In the genomic region with DNA sequence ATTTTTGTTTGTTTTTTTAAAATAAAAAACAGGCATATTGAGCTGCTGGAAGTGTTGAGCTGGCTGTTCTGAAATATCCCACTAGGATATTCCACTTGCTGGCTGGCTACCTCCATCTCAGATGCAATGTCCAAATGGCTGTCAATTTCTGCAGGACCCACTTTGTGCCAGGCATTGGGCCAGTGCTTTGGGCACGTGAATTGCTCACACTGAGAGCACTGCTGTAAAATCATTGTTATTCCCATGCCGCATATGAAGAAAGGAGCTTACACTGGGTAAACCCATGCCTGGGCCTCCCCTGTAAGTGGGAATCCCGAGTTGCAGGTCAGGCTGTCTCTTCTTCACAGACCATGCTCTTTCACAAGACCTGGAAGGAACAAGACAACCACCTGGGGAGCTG, we compare ENCODE assay signal across 30 cellular contexts. TPM values are rescaled to one million over a fixed set of nuclear protein-coding genes. Genes with fewer than 3 reads are reported as not detected.
"Had no signal": no experiment of that assay in that cellular context is flagged by ENCODE, and none has a peak within 500 bp of the region (broad histone marks: within the 10 kb centered on the region; RNA-seq: fewer than 3 reads in every experiment).

No MANE protein-coding gene starts in this region.

- H3K27ac ChIP-seq: brain microvascular endothelial cell, KMS-11, RWPE1, SJCRH30, SK-N-MC had no signal

- H3K27ac Mint-ChIP-seq: activated CD4-positive, alpha-beta T cell treated with anti-CD3 and anti-CD28 coated beads, Interleukin-2, amount 10 ng/mL, durations not matched to agents 24 days and 14 days; activated CD8-positive, alpha-beta T cell treated with anti-CD3 and anti-CD28 coated beads for 36 hours; activated naive CD8-positive, alpha-beta T cell treated with anti-CD3 and anti-CD28 coated beads for 36 hours; activated T-cell treated with anti-CD3 and anti-CD28 coated beads, Interleukin-2, amount 50 U/mL, for 72 hours; activated T-helper 17 cell treated with anti-CD3 and anti-CD28 coated beads, Interleukin-2, amount 50 U/mL, for 72 hours; T-helper 2 cell treated with Interferon-gamma antibody and Interleukin-4, amounts not matched to agents 5 μg/mL and 100 μg/mL, for 36 hours had no signal

- H3K9me3 Mint-ChIP-seq: activated CD4-positive, alpha-beta T cell treated with anti-CD3 and anti-CD28 coated beads, Interleukin-2, amount 10 ng/mL, durations not matched to agents 24 days and 14 days; activated CD8-positive, alpha-beta T cell treated with anti-CD3 and anti-CD28 coated beads for 36 hours; activated naive CD8-positive, alpha-beta T cell treated with anti-CD3 and anti-CD28 coated beads for 36 hours; activated T-cell treated with anti-CD3 and anti-CD28 coated beads, Interleukin-2, amount 50 U/mL, for 72 hours; activated T-helper 17 cell treated with anti-CD3 and anti-CD28 coated beads, Interleukin-2, amount 50 U/mL, for 72 hours; central memory CD8-positive, alpha-beta T cell; T-helper 2 cell treated with Interferon-gamma antibody and Interleukin-4, amounts not matched to agents 5 μg/mL and 100 μg/mL, for 36 hours had no signal

- H3K4me1 ChIP-seq: SJCRH30 had no signal

- H3K4me3 Mint-ChIP-seq: activated CD4-positive, alpha-beta T cell treated with anti-CD3 and anti-CD28 coated beads, Interleukin-2, amount 10 ng/mL, durations not matched to agents 24 days and 14 days; activated CD8-positive, alpha-beta T cell treated with anti-CD3 and anti-CD28 coated beads for 36 hours; activated naive CD8-positive, alpha-beta T cell treated with anti-CD3 and anti-CD28 coated beads for 36 hours; activated T-cell treated with anti-CD3 and anti-CD28 coated beads, Interleukin-2, amount 50 U/mL, for 72 hours; activated T-helper 17 cell treated with anti-CD3 and anti-CD28 coated beads, Interleukin-2, amount 50 U/mL, for 72 hours; central memory CD8-positive, alpha-beta T cell; T-helper 2 cell treated with Interferon-gamma antibody and Interleukin-4, amounts not matched to agents 5 μg/mL and 100 μg/mL, for 36 hours had no signal

- H3K27me3 ChIP-seq: brain microvascular endothelial cell, SJCRH30 had no signal

- ATAC-seq: activated CD8-positive, alpha-beta T cell treated with anti-CD3 and anti-CD28 coated beads for 36 hours; activated T-cell treated with anti-CD3 and anti-CD28 coated beads, Interleukin-2, amount 50 U/mL, for 72 hours; activated T-helper 17 cell treated with anti-CD3 and anti-CD28 coated beads, Interleukin-2, amount 50 U/mL, for 72 hours; PC-3 had no signal

- H3K4me3 ChIP-seq: SJCRH30, SK-N-MC had no signal

- DNase-seq: activated CD4-positive, alpha-beta T cell treated with anti-CD3 and anti-CD28 coated beads, Interleukin-2, amount 10 ng/mL, durations not matched to agents 24 days and 14 days; activated CD4-positive, alpha-beta T cell treated with anti-CD3 and anti-CD28 coated beads, Interleukin-2, amount 50 U/mL, for 4 hours; activated CD8-positive, alpha-beta T cell treated with anti-CD3 and anti-CD28 coated beads for 36 hours; activated effector memory CD4-positive, alpha-beta T cell treated with anti-CD3 and anti-CD28 coated beads, Interleukin-2, amount 50 U/mL, for 16 hours; activated naive CD4-positive, alpha-beta T cell; activated naive CD4-positive, alpha-beta T cell treated with anti-CD3 and anti-CD28 coated beads, Interleukin-2, amount 50 U/mL, for 16 hours; activated naive CD8-positive, alpha-beta T cell treated with anti-CD3 and anti-CD28 coated beads for 36 hours; activated T-cell treated with anti-CD3 and anti-CD28 coated beads, Interleukin-2, amount 50 U/mL, for 1 hour; activated T-cell treated with anti-CD3 and anti-CD28 coated beads, Interleukin-2, amount 50 U/mL, for 72 hours; amniotic stem cell; aorta; brain microvascular endothelial cell; MM.1S; MV-4-11; NCI-H1092; NCI-H1436 treated with DMSO at 0.1 percent for 48 hours; NCI-H1694 treated with DMSO at 0.1 percent for 48 hours; NCI-H2029; NCI-H345; NCI-H524 treated with DMSO at 0.1 percent for 48 hours; NK-92 treated with Interleukin-12 subunit alpha and Interleukin-12 subunit beta, amount 100 ng/mL, for 24 hours; PC-3; SHP77; SJCRH30 had no signal

- H3K9me3 ChIP-seq: SJCRH30 had no signal

- H3K36me3 ChIP-seq: brain microvascular endothelial cell, SJCRH30 had no signal

- H3K4me1 Mint-ChIP-seq: activated CD4-positive, alpha-beta T cell treated with anti-CD3 and anti-CD28 coated beads, Interleukin-2, amount 10 ng/mL, durations not matched to agents 24 days and 14 days; activated naive CD8-positive, alpha-beta T cell treated with anti-CD3 and anti-CD28 coated beads for 36 hours; activated T-helper 17 cell treated with anti-CD3 and anti-CD28 coated beads, Interleukin-2, amount 50 U/mL, for 72 hours; central memory CD8-positive, alpha-beta T cell had no signal

- H3K36me3 Mint-ChIP-seq: activated naive CD8-positive, alpha-beta T cell treated with anti-CD3 and anti-CD28 coated beads for 36 hours had no signal

RNA-seq across cellular contexts. Expression of a gene that starts 56.7 kb away (rescaled TPM):
- total RNA-seq: activated CD8-positive, alpha-beta T cell treated with anti-CD3 and anti-CD28 coated beads for 36 hours; PC-3; SJCRH30 had no signal
